24 cellular contexts compared by ENCODE assay signal in the genomic region with DNA sequence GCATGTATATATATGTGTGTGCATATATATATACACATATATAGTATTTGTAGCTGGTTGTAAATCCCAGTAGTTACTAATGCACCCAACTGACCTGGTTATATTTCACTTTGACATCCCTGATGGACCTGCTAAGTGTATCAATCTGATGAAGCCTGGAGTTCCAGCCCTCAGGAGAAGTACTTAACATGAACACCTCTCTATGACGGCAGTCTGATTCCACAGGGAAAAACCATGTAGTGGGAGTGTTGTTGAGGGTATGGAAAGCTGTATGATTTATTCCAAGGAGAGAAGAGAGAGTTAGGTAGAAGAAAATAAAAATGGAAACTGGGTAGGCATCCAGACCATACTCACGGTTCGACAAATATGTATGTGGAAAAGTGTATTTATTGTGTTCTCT.
A peak's percentile ranks its signal among the peaks of the same experiment; 100 is the strongest.
DNase-seq lines count a peak whose midpoint lies in the region; ATAC-seq, FAIRE-seq and TF ChIP-seq lines count a peak whose summit lies in the region.
"Had no signal": no experiment of that assay in that cellular context is flagged by ENCODE, and none has a peak within 500 bp of the region (broad histone marks: within the 10 kb centered on the region; RNA-seq: fewer than 3 reads in every experiment).

No MANE protein-coding gene starts in this region.

- H3K36me3 ChIP-seq in endothelial cell of umbilical vein (ENCODE audit: control insufficient read depth in 2 of 2, extremely low read depth in 1 of 2, insufficient read depth in 2 of 2, low read length in 2 of 2), result no peaks in the 10 kb centered on the region
- H3K36me3 ChIP-seq: HAP-1 had no signal

- H3K4me3 ChIP-seq in endothelial cell of umbilical vein (replicated peaks in 1 of 3; ENCODE audit: insufficient read depth in 1 of 3, low read depth in 1 of 3, low read length in 3 of 3), result no peak overlapping the region
- H3K4me3 ChIP-seq: GM12878, GM23248, HAP-1 had no signal

- H3K4me1 ChIP-seq in endothelial cell of umbilical vein (ENCODE audit: control insufficient read depth, extremely low read depth, insufficient read depth, low read length), result peaks cover 24% of the 10 kb centered on the region
- H3K4me1 ChIP-seq: HAP-1 had no signal

- POLR2A ChIA-PET in endothelial cell of umbilical vein (lab: Charles Lee), result no interaction called here

- intact Hi-C loops in endothelial cell of umbilical vein (cut with micrococcal nuclease), result no loop called here

- no peak overlapping the region for H3K27ac ChIP-seq in endothelial cell of umbilical vein (ENCODE audit: insufficient read depth, low read depth, low read length)
- H3K27ac ChIP-seq: 22Rv1, GM23248, HL-60, KMS-11 had no signal

- BruUV-seq in endothelial cell of umbilical vein (replicated peaks; lab: Mats Ljungman, UMichigan), result no TSS peak

- H4K20me1 ChIP-seq in endothelial cell of umbilical vein (replicated peaks; ENCODE audit: control insufficient read depth, extremely low read depth, insufficient read depth, low read length), result no peaks in the 10 kb centered on the region

- CTCF ChIA-PET in endothelial cell of umbilical vein (lab: Charles Lee), result interaction anchor here (6.5 kb wide), 1 partner anchor 9 kb away, joined by 54 read pairs; no protein-coding TSS in a partner anchor

- dilution Hi-C loops in endothelial cell of umbilical vein (cut with MboI; ENCODE audit: extremely low pct_ligation_motif_present, low sequenced_read_pairs), result no loop called here

- no peak for FAIRE-seq in endothelial cell of umbilical vein (lab: Jason Lieb, UNC)
- FAIRE-seq: GM12878, GM19239 had no signal

- TF ChIP-seq POLR2A in endothelial cell of umbilical vein (IDR thresholded peaks at IDR 0.05; ENCODE audit: low read depth, low read length), result no peak

- DNase-seq in DMS 273 (lab: John Stamatoyannopoulos, UW; ENCODE audit: unreplicated experiment), result peak; percentile 5
- no peak for DNase-seq in DMS 273 treated with DMSO at 0.1 percent for 48 hours (lab: John Stamatoyannopoulos, UW)
- DNase-seq in NCI-H345 (lab: John Stamatoyannopoulos, UW), result peak; percentile 4
- no peak for DNase-seq in NCI-H345 treated with DMSO at 0.1 percent for 48 hours (lab: John Stamatoyannopoulos, UW; ENCODE audit: unreplicated experiment)
- no peak for DNase-seq in endothelial cell of umbilical vein (ENCODE audit: low read depth, low spot score)
- DNase-seq in NCI-H1436 (lab: John Stamatoyannopoulos, UW), result no peak
- DNase-seq in Kasumi-1 (lab: John Stamatoyannopoulos, UW), result no peak
- DNase-seq: AML-193, GF-D8, GM23248, NCI-H187 treated with DMSO at 0.1 percent for 48 hours, NCI-H526, PC-3, RPMI8226, SIG-M5, T-helper 1 cell, T-helper 9 cell had no signal

- H3K27me3 ChIP-seq in endothelial cell of umbilical vein (ENCODE audit: control insufficient read depth in 2 of 2, insufficient read depth in 2 of 2, low read length in 2 of 2), result no peaks in the 10 kb centered on the region

- no peaks in the 10 kb centered on the region for H3K9me3 ChIP-seq in endothelial cell of umbilical vein (replicated peaks; ENCODE audit: control insufficient read depth, insufficient read depth, low read length)
- H3K9me3 ChIP-seq: HAP-1 had no signal

- no peak for ATAC-seq in HG03520 (IDR thresholded peaks at IDR 0.05; ENCODE audit: unreplicated experiment)
- ATAC-seq: GM12878, PC-3 had no signal

- TF ChIP-seq CTCF in endothelial cell of umbilical vein (IDR thresholded peaks at IDR 0.05; ENCODE audit: extremely low read depth in 1 of 2, insufficient read depth in 1 of 2, low read depth in 1 of 2, low read length in 2 of 2), result no peak

- peaks cover 15% of the 10 kb centered on the region for H3K79me2 ChIP-seq in endothelial cell of umbilical vein (ENCODE audit: control insufficient read depth, insufficient read depth, low read length)

- peak overlapping the region; percentile 38 for H2AFZ ChIP-seq in endothelial cell of umbilical vein (ENCODE audit: low read depth, low read length)
- H2AFZ ChIP-seq: GM23248 had no signal

- H3K9me1 ChIP-seq in endothelial cell of umbilical vein (replicated peaks; ENCODE audit: control insufficient read depth, extremely low read depth, insufficient read depth, low read length), result no peaks in the 10 kb centered on the region

- H3K9ac ChIP-seq in endothelial cell of umbilical vein (replicated peaks; ENCODE audit: extremely low read depth, insufficient read depth, low read length), result no peak overlapping the region
- H3K9ac ChIP-seq: GM23248, KMS-11 had no signal

- H3K4me2 ChIP-seq in endothelial cell of umbilical vein (ENCODE audit: insufficient read depth, low read length), result peak overlapping the region; percentile 50

TF ChIP-seq in endothelial cell of umbilical vein, 7 proteins besides CTCF, POLR2A, EP300 and RAD21:
- TF ChIP-seq GATA2 (IDR thresholded peaks at IDR 0.05; ENCODE audit: insufficient read depth, insufficient read length, low read depth, low read length) (no peak), EZH2 (IDR thresholded peaks at IDR 0.05; ENCODE audit: borderline replicate concordance, low read depth, low read length, severe bottlenecking) (no peak), POLR2AphosphoS5 (IDR thresholded peaks at IDR 0.05; ENCODE audit: insufficient read depth, low read depth, low read length) (no peak), FOS (IDR thresholded peaks at IDR 0.05; ENCODE audit: borderline replicate concordance, insufficient read depth, low read length) (no peak), JUN (IDR thresholded peaks at IDR 0.05; ENCODE audit: borderline replicate concordance, insufficient read depth, insufficient read length, low read depth) (no peak), MYC (IDR thresholded peaks at IDR 0.05; ENCODE audit: low read depth, low read length) (no peak)
- TF ChIP-seq, protein P1, sequence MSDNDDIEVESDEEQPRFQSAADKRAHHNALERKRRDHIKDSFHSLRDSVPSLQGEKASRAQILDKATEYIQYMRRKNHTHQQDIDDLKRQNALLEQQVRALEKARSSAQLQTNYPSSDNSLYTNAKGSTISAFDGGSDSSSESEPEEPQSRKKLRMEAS (IDR thresholded peaks at IDR 0.05; ENCODE audit: insufficient read depth, insufficient read length), result no peak
TF ChIP-seq in endothelial cell of umbilical vein: peak in this region for 0.

Comparison
In these comparisons a context has a peak if more than half of its experiments do, and no peak if none do; other contexts are left out.
1. DNase-seq: peak in DMS 273 (single experiment) and NCI-H345 (single experiment); none in DMS 273 treated with DMSO at 0.1 percent for 48 hours (single experiment), NCI-H345 treated with DMSO at 0.1 percent for 48 hours (single experiment), endothelial cell of umbilical vein (single experiment), NCI-H1436 (single experiment) and Kasumi-1 (0 of 2).